Comparison of ENCODE assay signal across 22 cellular contexts in the genomic region with DNA sequence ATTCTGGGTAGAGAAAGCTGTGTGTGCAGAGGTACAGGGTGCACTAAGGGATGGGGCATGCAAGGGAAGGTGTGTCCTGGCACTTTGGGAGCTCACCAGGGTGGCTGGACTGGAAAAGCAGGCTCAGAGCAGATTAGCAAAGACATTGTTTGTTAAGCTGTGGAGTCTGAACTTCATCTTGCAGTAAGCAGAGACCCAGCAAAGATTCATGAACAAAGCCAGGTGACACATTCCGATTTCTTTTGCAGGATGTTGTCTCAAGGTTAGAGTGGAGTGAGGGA.
"Had no signal": no experiment of that assay in that cellular context is flagged by ENCODE, and none has a peak within 500 bp of the region (broad histone marks: within the 10 kb centered on the region; RNA-seq: fewer than 3 reads in every experiment).

No MANE protein-coding gene starts in this region.

- DNase-seq: activated CD4-positive, alpha-beta T cell treated with anti-CD3 and anti-CD28 coated beads, Interleukin-2, amount 50 U/mL, for 4 hours; activated CD8-positive, alpha-beta memory T cell treated with anti-CD3 and anti-CD28 coated beads for 24 hours; activated CD8-positive, alpha-beta memory T cell treated with anti-CD3 and anti-CD28 coated beads, Interleukin-2, amount 50 U/mL, for 4 hours; activated naive CD4-positive, alpha-beta T cell treated with anti-CD3 and anti-CD28 coated beads for 36 hours; activated naive CD8-positive, alpha-beta T cell treated with anti-CD3 and anti-CD28 coated beads, Interleukin-2, amount 10 ng/mL, durations not matched to agents 7 days and 5 days; activated T-cell treated with anti-CD3 and anti-CD28 coated beads, Interleukin-2, amount 50 U/mL, for 48 hours; amniotic stem cell; cortex of kidney; foreskin fibroblast; heart right ventricle; islet precursor cell; left cardiac atrium; pancreas; stimulated activated CD4-positive, alpha-beta T cell treated with anti-CD3 and anti-CD28 coated beads, Interleukin-1b, Interleukin-23, amount 100 ng/mL, for 48 hours; substantia nigra; T-helper 9 cell; thyroid gland had no signal

- H3K27ac ChIP-seq: pancreas, skin epidermis, thyroid gland had no signal

- H3K9me3 ChIP-seq: heart right ventricle, pancreas, thyroid gland had no signal

- ATAC-seq: heart right ventricle; left cardiac atrium; natural killer cell treated with Interleukin-12 subunit alpha and Interleukin-12 subunit beta and Interleukin-15 and Interleukin-18, amount 100 ng/mL, for 72 hours; pancreas; right cardiac atrium; WTC11 had no signal

- FAIRE-seq: pancreas, urothelium cell line had no signal

- H3K27me3 ChIP-seq: heart right ventricle, pancreas, thyroid gland had no signal

- H3K36me3 ChIP-seq: heart right ventricle, pancreas, thyroid gland had no signal

- H3K4me3 ChIP-seq: heart right ventricle, pancreas, skin epidermis, thyroid gland had no signal
